ENCODE assay signal across 14 cellular contexts in genomic region chr3:109994853-109995252, GRCh38.
A peak's percentile ranks its signal among the peaks of the same experiment; 100 is the strongest.
DNase-seq lines count a peak whose midpoint lies in the region; ATAC-seq and TF ChIP-seq lines count a peak whose summit lies in the region.
"Had no signal": no experiment of that assay in that cellular context is flagged by ENCODE, and none has a peak within 500 bp of the region (broad histone marks: within the 10 kb centered on the region; RNA-seq: fewer than 3 reads in every experiment).

No MANE protein-coding gene starts in this region.

- H3F3A ChIP-seq in GM23338 (replicated peaks; ENCODE audit: low read depth) (no peaks in the 10 kb centered on the region), PC-3 (ENCODE audit: low read length, unreplicated experiment) (no peaks in the 10 kb centered on the region)

- no peaks in the 10 kb centered on the region for H3K36me3 ChIP-seq in GM23338 (ENCODE audit: insufficient read depth)
- H3K36me3 ChIP-seq in PC-3 (ENCODE audit: low read depth, low read length): no peaks in the 10 kb centered on the region
- H3K36me3 ChIP-seq in mesenchymal stem cell (ENCODE audit: control insufficient read depth in 1 of 2, insufficient read depth in 2 of 2, low read depth in 1 of 2, low read length in 2 of 2): no peaks in the 10 kb centered on the region
- H3K36me3 ChIP-seq: BE2C had no signal

- WGBS in mesenchymal stem cell: 92% methylated on average over 6 of the region's 9 CpGs

- H3K27me3 Mint-ChIP-seq in Calu3 (ENCODE audit: unreplicated experiment) (no peaks in the 10 kb centered on the region), GM23338 (ENCODE audit: insufficient read depth, low read depth, poor library complexity) (peaks cover 2% of the 10 kb centered on the region)
- H3K27me3 Mint-ChIP-seq: CD4-positive, alpha-beta memory T cell had no signal

- H3K4me1 ChIP-seq in GM23338 (ENCODE audit: insufficient read depth) (no peaks in the 10 kb centered on the region), PC-3 (ENCODE audit: insufficient read depth, low read length) (no peaks in the 10 kb centered on the region), mesenchymal stem cell (ENCODE audit: control insufficient read depth, insufficient read depth, low read depth, low read length) (no peaks in the 10 kb centered on the region)
- H3K4me1 ChIP-seq: A549, BE2C had no signal

- H3K18ac ChIP-seq in mesenchymal stem cell (ENCODE audit: low read depth in 1 of 2, low read length in 2 of 2): no peak overlapping the region

- H3K4me3 Mint-ChIP-seq in Calu3 (ENCODE audit: low read depth, unreplicated experiment) (no peak overlapping the region), GM23338 (no peak overlapping the region)
- H3K4me3 Mint-ChIP-seq: CD4-positive, alpha-beta memory T cell had no signal

- CTCF ChIA-PET in Calu3 (lab: Charles Lee) (no interaction called here), PC-3 (lab: Charles Lee) (no interaction called here)

- H4K91ac ChIP-seq in mesenchymal stem cell (ENCODE audit: low read length): no peak overlapping the region

- H3K9me3 ChIP-seq in PC-3 (ENCODE audit: low read length): no peaks in the 10 kb centered on the region
- no peaks in the 10 kb centered on the region for H3K9me3 ChIP-seq in mesenchymal stem cell (ENCODE audit: control insufficient read depth, low read length)
- H3K9me3 ChIP-seq: A549, BE2C had no signal

- BruUV-seq in Calu3 (replicated peaks; lab: Mats Ljungman, UMichigan) (no TSS peak), PC-3 (replicated peaks; lab: Mats Ljungman, UMichigan) (no TSS peak)

- no peak overlapping the region for H3K23ac ChIP-seq in mesenchymal stem cell (ENCODE audit: low read length in 2 of 2)

- H3K4ac ChIP-seq in mesenchymal stem cell (ENCODE audit: low read depth in 1 of 2, low read length in 2 of 2): no peak overlapping the region

- H3K79me2 ChIP-seq in GM23338 (replicated peaks; ENCODE audit: insufficient read depth): no peaks in the 10 kb centered on the region
- no peaks in the 10 kb centered on the region for H3K79me2 ChIP-seq in PC-3 (ENCODE audit: low read length)

- H4K8ac ChIP-seq in mesenchymal stem cell (ENCODE audit: low read length): no peak overlapping the region

- in situ Hi-C loops in G401 (cut with HindIII; ENCODE audit: low sequenced_read_pairs): no loop called here

- no peak overlapping the region for H2BK120ac ChIP-seq in mesenchymal stem cell (ENCODE audit: low read depth, low read length)

- ATAC-seq in GM23338 (no peak), PC-3 (no peak)
- ATAC-seq: A549, GM12878 had no signal

- H3K79me1 ChIP-seq in mesenchymal stem cell (replicated peaks; ENCODE audit: low read length, poor library complexity, severe bottlenecking): no peaks in the 10 kb centered on the region

- DNase-seq in Calu3 (peak; percentile 49), GM23338 (ENCODE audit: low spot score) (no peak), PC-3 (peak; percentile 35), posterior vena cava (ENCODE audit: low spot score) (peak; percentile 62), germinal center (ENCODE audit: low spot score) (no peak), G401 (ENCODE audit: low spot score) (no peak), mesenchymal stem cell (no peak)
- DNase-seq: BE2C; CD4-positive, alpha-beta memory T cell; GM23248; H7 had no signal

- H3K4me3 ChIP-seq in GM23338 (no peak overlapping the region), PC-3 (ENCODE audit: low read length) (no peak overlapping the region), mesenchymal stem cell (ENCODE audit: insufficient read depth in 1 of 2, low read depth in 1 of 2, low read length in 2 of 2) (no peak overlapping the region)
- H3K4me3 ChIP-seq: A549, GM12878, GM23248 had no signal

- intact Hi-C loops in Calu3 (cut with micrococcal nuclease; ENCODE audit: unreplicated experiment) (no loop called here), PC-3 (cut with micrococcal nuclease) (no loop called here), posterior vena cava (cut with DNase I) (loop anchor here in 1 of 2 donors (5.0 kb wide), 1 partner anchor 1372 kb away; no protein-coding TSS in a partner anchor)

- H4K20me1 ChIP-seq in GM23338 (replicated peaks; ENCODE audit: insufficient read depth): no peaks in the 10 kb centered on the region
- H4K20me1 ChIP-seq in PC-3 (ENCODE audit: low read length): no peaks in the 10 kb centered on the region

- H3K4me2 ChIP-seq in GM23338 (no peak overlapping the region), PC-3 (ENCODE audit: low read length) (no peak overlapping the region), mesenchymal stem cell (ENCODE audit: low read length, poor library complexity, severe bottlenecking) (no peak overlapping the region)
- H3K4me2 ChIP-seq: A549 had no signal

- H3K14ac ChIP-seq in mesenchymal stem cell (ENCODE audit: low read length in 2 of 2): no peak overlapping the region

- H3K4me1 Mint-ChIP-seq in Calu3 (ENCODE audit: low read depth, unreplicated experiment) (no peaks in the 10 kb centered on the region), GM23338 (no peaks in the 10 kb centered on the region)

- H3K9ac ChIP-seq in PC-3 (ENCODE audit: low read length): no peak overlapping the region
- no peak overlapping the region for H3K9ac ChIP-seq in mesenchymal stem cell (ENCODE audit: low read length)
- H3K9ac ChIP-seq: GM23248 had no signal

- TF ChIP-seq CTCF in Calu3 (IDR thresholded peaks at IDR 0.05; ENCODE audit: unreplicated experiment) (no peak), GM23338 (conservative IDR thresholded peaks at IDR 0.05; ENCODE audit: low read depth in 2 of 2) (no peak), PC-3 (conservative IDR thresholded peaks at IDR 0.05; ENCODE audit: low read depth, low read length) (no peak)

- H2BK5ac ChIP-seq in mesenchymal stem cell (ENCODE audit: low read depth, low read length, poor library complexity, severe bottlenecking): no peak overlapping the region

- H3K27me3 ChIP-seq in GM23338 (ENCODE audit: insufficient read depth) (no peaks in the 10 kb centered on the region), PC-3 (ENCODE audit: low read length) (no peaks in the 10 kb centered on the region), mesenchymal stem cell (ENCODE audit: control insufficient read depth in 1 of 2, insufficient read depth in 1 of 2, low read length in 2 of 2) (no peaks in the 10 kb centered on the region)
- H3K27me3 ChIP-seq: BE2C had no signal

- H3K9me2 ChIP-seq in GM23338 (ENCODE audit: insufficient read depth) (no peaks in the 10 kb centered on the region), PC-3 (replicated peaks; ENCODE audit: low read length) (no peaks in the 10 kb centered on the region)

- POLR2A ChIA-PET in PC-3 (lab: Charles Lee; ENCODE audit: unreplicated experiment): no interaction called here

- no peak overlapping the region for H2BK12ac ChIP-seq in mesenchymal stem cell (ENCODE audit: low read length in 2 of 2)

- H2BK15ac ChIP-seq in mesenchymal stem cell (ENCODE audit: low read depth, poor library complexity, severe bottlenecking): no peak overlapping the region

- H3K27ac ChIP-seq in GM23338 (ENCODE audit: low read depth) (no peak overlapping the region), PC-3 (ENCODE audit: low read length) (no peak overlapping the region), mesenchymal stem cell (ENCODE audit: low read length, poor library complexity, severe bottlenecking) (no peak overlapping the region)
- H3K27ac ChIP-seq: A549, C4-2B, GM23248 had no signal

- no peak overlapping the region for H2AK5ac ChIP-seq in mesenchymal stem cell (ENCODE audit: low read length, severe bottlenecking)

- H3K27ac Mint-ChIP-seq in Calu3 (ENCODE audit: unreplicated experiment) (no peak overlapping the region), GM23338 (no peak overlapping the region)
- H3K27ac Mint-ChIP-seq: CD4-positive, alpha-beta memory T cell had no signal

- 0 out of 2 replicates have a peak overlapping the region, but pooled peaks have one; percentile 2 for H2AFZ ChIP-seq in GM23338
- H2AFZ ChIP-seq in PC-3 (ENCODE audit: low read length): no peak overlapping the region
- no peak overlapping the region for H2AFZ ChIP-seq in mesenchymal stem cell (ENCODE audit: low read depth, low read length)
- H2AFZ ChIP-seq: GM23248 had no signal

- H3K9me3 Mint-ChIP-seq in Calu3 (ENCODE audit: low read depth, unreplicated experiment) (peaks cover 5% of the 10 kb centered on the region), GM23338 (peaks cover 5% of the 10 kb centered on the region; the same call in 1 of the 3 replicates)

- H3K36me3 Mint-ChIP-seq in Calu3 (ENCODE audit: insufficient read depth, unreplicated experiment) (no peaks in the 10 kb centered on the region), GM23338 (ENCODE audit: low read depth) (peaks cover 3% of the 10 kb centered on the region; the same call in 1 of the 3 replicates)
- H3K36me3 Mint-ChIP-seq: CD4-positive, alpha-beta memory T cell had no signal

TF ChIP-seq in GM23338, 12 proteins besides CTCF, POLR2A, EP300 and RAD21 (continues in another document):
- TF ChIP-seq ZNF331 (CRISPR knock-in tag; IDR thresholded peaks at IDR 0.05; ENCODE audit: low read depth) (no peak), REST (IDR thresholded peaks at IDR 0.05; ENCODE audit: unreplicated experiment) (no peak), NANOG (IDR thresholded peaks at IDR 0.05; ENCODE audit: borderline replicate concordance) (no peak)

Comparison
In these comparisons a context has a peak if more than half of its experiments do, and no peak if none do; other contexts are left out.
1. DNase-seq: peak in Calu3 (single experiment), PC-3 (single experiment) and posterior vena cava (single experiment); none in GM23338 (single experiment), germinal center (single experiment), G401 (single experiment) and mesenchymal stem cell (single experiment).